In genomic region chr22:36389122-36389521, GRCh38 we compare ENCODE assay signal across 8 cellular contexts. TPM values are rescaled to one million over a fixed set of nuclear protein-coding genes. Genes with fewer than 3 reads are reported as not detected.
A peak's percentile ranks its signal among the peaks of the same experiment; 100 is the strongest.
DNase-seq lines count a peak whose midpoint lies in the region; ATAC-seq, FAIRE-seq and TF ChIP-seq lines count a peak whose summit lies in the region.
"Not testable (repeated sequence)": the region's sequence is repeated elsewhere in the genome, so short reads cannot be mapped to it uniquely, and the experiment has no call there.

No MANE protein-coding gene starts in this region.

- TF ChIP-seq CTCF in AG04450 (IDR thresholded peaks at IDR 0.05; ENCODE audit: low read depth, low read length); HL-60 (IDR thresholded peaks at IDR 0.05; ENCODE audit: insufficient read depth, low read length); RWPE1 (conservative IDR thresholded peaks at IDR 0.05; ENCODE audit: low read depth); bronchial epithelial cell (IDR thresholded peaks at IDR 0.05; ENCODE audit: insufficient read depth, low read length, severe bottlenecking); cardiac muscle cell (IDR thresholded peaks at IDR 0.05; ENCODE audit: low read depth, low read length); smooth muscle cell (IDR thresholded peaks at IDR 0.05; ENCODE audit: borderline replicate concordance, insufficient read depth, poor library complexity, severe bottlenecking): not testable (repeated sequence)

- peaks cover 17% of the 10 kb centered on the region for H3K36me3 Mint-ChIP-seq in activated T-cell treated with anti-CD3 and anti-CD28 coated beads, Interleukin-2, amount 50 U/mL, for 4 hours (ENCODE audit: insufficient read depth)
- not testable (repeated sequence) for H3K36me3 Mint-ChIP-seq in naive B cell

- peak overlapping the region in 3 of 6 donors; percentile 54 to 81 (median 78) for H3K27ac Mint-ChIP-seq in naive B cell

- peaks cover 47% of the 10 kb centered on the region for H3K79me2 ChIP-seq in smooth muscle cell (ENCODE audit: low read depth)

- peaks cover 15% of the 10 kb centered on the region for H3F3A ChIP-seq in smooth muscle cell (ENCODE audit: low read depth)

- peak overlapping the region; percentile 82 for H3K4me3 Mint-ChIP-seq in activated T-cell treated with anti-CD3 and anti-CD28 coated beads, Interleukin-2, amount 50 U/mL, for 4 hours
- peak overlapping the region; percentile 25 to 94 (median 92) for H3K4me3 Mint-ChIP-seq in naive B cell

- not testable (repeated sequence) for H3K27me3 Mint-ChIP-seq in activated T-cell treated with anti-CD3 and anti-CD28 coated beads, Interleukin-2, amount 50 U/mL, for 4 hours (ENCODE audit: low read depth); naive B cell

- H3K9me3 ChIP-seq in AG04450 (ENCODE audit: control insufficient read depth, insufficient read depth, low read length); cardiac muscle cell (ENCODE audit: low read depth); smooth muscle cell (replicated peaks; ENCODE audit: low read depth): not testable (repeated sequence)

- not testable (repeated sequence) for H3K27ac ChIP-seq in AG04450 (ENCODE audit: low read depth, low read length)
- peak overlapping the region; percentile 71; the same call in 1 of the 2 replicates for H3K27ac ChIP-seq in HL-60 (replicated peaks)
- peak overlapping the region; percentile 46 for H3K27ac ChIP-seq in RWPE1
- peak overlapping the region; percentile 91 for H3K27ac ChIP-seq in cardiac muscle cell
- H3K27ac ChIP-seq in smooth muscle cell (ENCODE audit: low read depth) = peak overlapping the region; percentile 68

- not testable (repeated sequence) for H3K9ac ChIP-seq in smooth muscle cell (ENCODE audit: low read depth)

- not testable (repeated sequence) for H3K9me3 Mint-ChIP-seq in activated T-cell treated with anti-CD3 and anti-CD28 coated beads, Interleukin-2, amount 50 U/mL, for 4 hours; naive B cell

- not testable (repeated sequence) for H3K27me3 ChIP-seq in AG04450 (ENCODE audit: control insufficient read depth, insufficient read depth, low read length); HL-60 (ENCODE audit: insufficient read depth, poor library complexity, severe bottlenecking); bronchial epithelial cell (ENCODE audit: control insufficient read depth, insufficient read depth, low read length); cardiac muscle cell; smooth muscle cell (ENCODE audit: low read depth)

- not testable (repeated sequence) for DNase-seq in AG04450 (ENCODE audit: low read depth, low spot score); HL-60 (ENCODE audit: low read depth in 1 of 2, low spot score in 1 of 2); RWPE1 (ENCODE audit: low spot score); activated T-cell treated with anti-CD3 and anti-CD28 coated beads, Interleukin-2, amount 50 U/mL, for 4 hours; bronchial epithelial cell (ENCODE audit: low read depth); cardiac muscle cell (ENCODE audit: low read depth in 1 of 2, low spot score in 1 of 2); naive B cell; smooth muscle cell (lab: John Stamatoyannopoulos, UW; ENCODE audit: unreplicated experiment)

- H3K4me1 ChIP-seq in cardiac muscle cell (ENCODE audit: low read depth) = peaks cover 16% of the 10 kb centered on the region
- peaks cover 12% of the 10 kb centered on the region for H3K4me1 ChIP-seq in smooth muscle cell (ENCODE audit: low read depth)

- POLR2A ChIA-PET in AG04450 (lab: Yijun Ruan, JAX) = interaction anchor here (1.8 to 3.6 kb wide), 4 partner anchors 8 to 79 kb away, joined by 7 to 88 read pairs (median 28); no protein-coding TSS in a partner anchor
- POLR2A ChIA-PET in RWPE1 (lab: Yijun Ruan, JAX; ENCODE audit: low non-redundant PET) = not testable (repeated sequence)

- WGBS in smooth muscle cell (ENCODE audit: low lambda C conversion rate) = 77% methylated on average over 14 of the region's 14 CpGs

- peak overlapping the region; percentile 80 for H3K4me2 ChIP-seq in smooth muscle cell

- peaks cover 23% of the 10 kb centered on the region for H3K4me1 Mint-ChIP-seq in activated T-cell treated with anti-CD3 and anti-CD28 coated beads, Interleukin-2, amount 50 U/mL, for 4 hours (ENCODE audit: low read depth)
- H3K4me1 Mint-ChIP-seq in naive B cell = peaks cover 35 to 77% (median 65%) of the 10 kb centered on the region in 3 donors

- peaks cover 13% of the 10 kb centered on the region for H3K36me3 ChIP-seq in bronchial epithelial cell (ENCODE audit: control insufficient read depth, insufficient read depth, low read length)
- not testable (repeated sequence) for H3K36me3 ChIP-seq in cardiac muscle cell; smooth muscle cell (ENCODE audit: low read depth)

- CTCF ChIA-PET in AG04450 (lab: Charles Lee); RWPE1 (lab: Yijun Ruan, JAX): not testable (repeated sequence)

- H3K4me3 ChIP-seq in AG04450 (ENCODE audit: low read depth, low read length) (peak overlapping the region; percentile 62; the same call in 1 of the 2 replicates), bronchial epithelial cell (ENCODE audit: low read depth, low read length) (peak overlapping the region; percentile 51), cardiac muscle cell (peak overlapping the region; percentile 36), smooth muscle cell (peak overlapping the region; percentile 50)
- H3K4me3 ChIP-seq in HL-60 (replicated peaks; ENCODE audit: insufficient read depth, low read length) = not testable (repeated sequence)

- not testable (repeated sequence) for ATAC-seq in activated T-cell treated with anti-CD3 and anti-CD28 coated beads, Interleukin-2, amount 50 U/mL, for 4 hours; naive B cell (ENCODE audit: low read depth in 2 of 2)

- not testable (repeated sequence) for FAIRE-seq in bronchial epithelial cell (lab: Jason Lieb, UNC)

- H2AFZ ChIP-seq in smooth muscle cell (ENCODE audit: low read depth) = not testable (repeated sequence)

- peaks cover 32% of the 10 kb centered on the region for H4K20me1 ChIP-seq in smooth muscle cell (ENCODE audit: low read depth)

RNA-seq across cellular contexts. Expression of gene MYH9, which starts 1.4 kb away (rescaled TPM):
- polyA plus RNA-seq in AG04450 (2011; rRNA removed) (338 and 432 TPM in 2 replicates), cardiac muscle cell (88.7 and 98.0 TPM in 2 replicates), naive B cell (ENCODE audit: low read depth in 6 of 6) (100 to 1,000 TPM in 1 of 6 donors, 10 to 100 TPM in 5; 17.3 to 255 (median 64.5) TPM), smooth muscle cell (361 and 382 TPM in 2 replicates)
- 1,487 and 1,729 TPM in 2 replicates for polyA minus RNA-seq in AG04450 (2011; rRNA and poly(A)+ RNA removed)
- 100 to 1,000 TPM; 673 to 753 (median 716) TPM for total RNA-seq in activated T-cell treated with anti-CD3 and anti-CD28 coated beads, Interleukin-2, amount 50 U/mL, for 4 hours
- total RNA-seq in bronchial epithelial cell (378 and 611 TPM in 2 replicates), cardiac muscle cell (131 and 174 TPM in 2 replicates), smooth muscle cell (350 and 378 TPM in 2 replicates)
